1 cellular context compared by ENCODE assay signal in genomic region chr3:38573606-38574005, GRCh38.
TF ChIP-seq lines count a peak whose summit lies in the region.

No MANE protein-coding gene starts in this region.

TF ChIP-seq in GM23338, 12 proteins besides CTCF, POLR2A, EP300 and RAD21 (continued from another document):
- TF ChIP-seq ZNF462 (CRISPR knock-in tag; IDR thresholded peaks at IDR 0.05) (no peak), ZNF114 (CRISPR knock-in tag; IDR thresholded peaks at IDR 0.05) (no peak), EZH2 (IDR thresholded peaks at IDR 0.05; ENCODE audit: low read depth, unreplicated experiment) (no peak)
